In the genomic region with DNA sequence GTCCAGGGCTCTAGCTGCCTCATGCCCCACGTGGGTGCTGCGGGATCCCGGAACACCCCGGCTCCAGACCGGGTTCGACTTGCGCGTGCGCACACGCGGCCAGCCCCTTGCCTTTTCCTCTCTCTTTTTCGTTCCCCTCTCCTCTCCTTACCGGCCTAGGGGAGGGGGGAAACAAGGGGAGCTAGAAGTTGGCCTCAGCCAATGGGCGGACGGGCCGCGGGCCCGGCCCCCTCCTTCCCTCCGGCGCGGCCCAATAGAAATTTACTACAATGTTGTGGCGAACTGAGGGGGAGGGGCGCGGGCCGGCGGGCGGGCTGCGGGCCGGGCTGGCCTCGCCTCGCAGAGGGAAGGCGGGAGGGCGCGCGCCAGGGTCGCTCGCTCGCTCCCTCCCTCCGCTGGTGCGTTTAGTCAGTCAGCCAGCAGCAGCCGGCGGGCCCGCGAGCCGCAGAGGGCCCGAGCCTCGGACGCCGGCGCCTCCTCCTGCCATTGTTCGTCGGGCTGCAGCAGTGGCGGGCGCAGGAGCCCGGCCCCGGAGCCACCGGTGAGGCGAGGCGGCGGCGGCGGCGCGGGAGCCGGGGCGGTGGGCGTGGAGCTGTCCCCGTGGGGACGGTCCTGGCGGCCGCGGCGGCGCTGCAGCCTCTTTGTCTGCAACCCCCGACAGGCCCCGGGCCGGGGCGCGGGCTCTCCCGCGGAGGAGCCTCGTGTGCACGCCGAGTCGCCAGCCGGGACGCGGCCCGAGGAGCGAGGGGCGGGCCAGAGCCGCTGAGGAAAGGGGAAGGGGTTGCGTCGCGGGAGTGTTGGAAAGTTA, we compare ENCODE assay signal across 8 cellular contexts. TPM values are rescaled to one million over a fixed set of nuclear protein-coding genes. Genes with fewer than 3 reads are reported as not detected.
A peak's percentile ranks its signal among the peaks of the same experiment; 100 is the strongest.
DNase-seq lines count a peak whose midpoint lies in the region; ATAC-seq and TF ChIP-seq lines count a peak whose summit lies in the region.

A gene (plus strand): TSS at position 342 of the 808 bp plus-strand sequence. CDS start 72,869 bp downstream, outside the sequence.

- no peaks in the 10 kb centered on the region for H3K27me3 ChIP-seq in left ventricle myocardium inferior (ENCODE audit: low read depth)

- H3K27me3 Mint-ChIP-seq in type B pancreatic cell: no peaks in the 10 kb centered on the region

- H3K4me3 ChIP-seq in GM12865 (ENCODE audit: low read depth, low read length) (peak within 1 kb of the TSS; percentile 64), left ventricle myocardium inferior (peak within 1 kb of the TSS; percentile 84)

- H3K36me3 ChIP-seq in left ventricle myocardium inferior: no peaks in the 10 kb centered on the region

- no peak for TF ChIP-seq CTCF in GM12865 (IDR thresholded peaks at IDR 0.05; ENCODE audit: insufficient read depth, low read depth, low read length, missing control alignments)
- no peak for TF ChIP-seq CTCF in left ventricle myocardium inferior (IDR thresholded peaks at IDR 0.05; ENCODE audit: borderline replicate concordance)
- TF ChIP-seq CTCF in type B pancreatic cell (conservative IDR thresholded peaks at IDR 0.05): peak; percentile 41

- H3K27ac ChIP-seq in adipose tissue (ENCODE audit: low read depth, low read length) (no peak within 1 kb of the TSS), left ventricle myocardium inferior (replicated peaks) (peak within 1 kb of the TSS; percentile 46)

- H3K4me3 Mint-ChIP-seq in type B pancreatic cell: peak within 1 kb of the TSS; percentile 98

- H3K9me3 Mint-ChIP-seq in type B pancreatic cell: no peaks in the 10 kb centered on the region

- H3K4me1 Mint-ChIP-seq in type B pancreatic cell (ENCODE audit: unreplicated experiment): peaks cover 23% of the 10 kb centered on the region

- no peaks in the 10 kb centered on the region for H3K9me3 ChIP-seq in left ventricle myocardium inferior (replicated peaks)

- ATAC-seq in HG02840 (IDR thresholded peaks at IDR 0.05; ENCODE audit: low FRiP score, unreplicated experiment): peak; percentile 90

- intact Hi-C loops in T-helper 1 cell treated with Interleukin-12 subunit alpha and Interleukin-12 subunit beta and Interleukin-4 antibody, amounts not matched to agents 30 ng/mL and 1 ng/mL, for 36 hours (cut with micrococcal nuclease): loop anchor here (1.0 to 10.0 kb wide), 5 partner anchors 13 to 267 kb away; a partner anchor contains a TSS
- intact Hi-C loops in left ventricle myocardium inferior (cut with micrococcal nuclease): no loop called here
- intact Hi-C loops in posterior vena cava (cut with DNase I): no loop called here

- no peaks in the 10 kb centered on the region for H3K36me3 Mint-ChIP-seq in type B pancreatic cell

- DNase-seq in GM12865 (ENCODE audit: low read depth): peak; percentile 96
- DNase-seq in NCI-H146 (lab: John Stamatoyannopoulos, UW): peak; percentile 95
- peak; percentile 91 for DNase-seq in left ventricle myocardium inferior
- peak; percentile 95 for DNase-seq in posterior vena cava (ENCODE audit: low spot score)
- DNase-seq in type B pancreatic cell (ENCODE audit: extremely low spot score, unreplicated experiment): peak; percentile 95

- peaks cover 23% of the 10 kb centered on the region for H3K4me1 ChIP-seq in left ventricle myocardium inferior

- 0 to 1% (median 0%) methylated on average over 66 to 95 of the region's 95 CpGs for WGBS in adipose tissue, 3 donors

- H3K27ac Mint-ChIP-seq in type B pancreatic cell: peak within 1 kb of the TSS; percentile 95

RNA-seq across cellular contexts. Expression of the gene that starts here (rescaled TPM):
- 125 TPM in 2 replicates for total RNA-seq in T-helper 1 cell treated with Interleukin-12 subunit alpha and Interleukin-12 subunit beta and Interleukin-4 antibody, amounts not matched to agents 30 ng/mL and 1 ng/mL, for 36 hours
- polyA plus RNA-seq in adipose tissue: 10 to 100 TPM in 2 of 3 donors, 1 to 10 TPM in 1; 7.0 to 16.3 (median 11.0) TPM
- total RNA-seq in left ventricle myocardium inferior: 23.4 TPM
- 10 to 100 TPM; 16.6 to 21.7 TPM for total RNA-seq in posterior vena cava
- 76.1 and 82.9 TPM in 2 replicates for total RNA-seq in type B pancreatic cell (ENCODE audit: low replicate concordance)
